21 cellular contexts compared by ENCODE assay signal in genomic region chr9:95133351-95133724, GRCh38.
DNase-seq lines count a peak whose midpoint lies in the region; ATAC-seq, FAIRE-seq and TF ChIP-seq lines count a peak whose summit lies in the region.
"Had no signal": no experiment of that assay in that cellular context is flagged by ENCODE, and none has a peak within 500 bp of the region (broad histone marks: within the 10 kb centered on the region; RNA-seq: fewer than 3 reads in every experiment).

No MANE protein-coding gene starts in this region.

- no peak overlapping the region for H2AFZ ChIP-seq in H1 (ENCODE audit: low read length)
- H2AFZ ChIP-seq: GM23248 had no signal

- no peak overlapping the region for H3K27ac ChIP-seq in H1 (ENCODE audit: low read depth, low read length)
- H3K27ac ChIP-seq in vagina, result peak overlapping the region; percentile 53
- H3K27ac ChIP-seq: 22Rv1, GM23248 had no signal

- no peaks in the 10 kb centered on the region for H3K9me3 ChIP-seq in H1 (ENCODE audit: insufficient read depth in 2 of 2, low read depth in 1 of 2, low read length in 1 of 2)
- no peaks in the 10 kb centered on the region for H3K9me3 ChIP-seq in vagina

- H4K5ac ChIP-seq in H1 (ENCODE audit: insufficient read length, low read depth, low read length), result no peak overlapping the region

- POLR2A ChIA-PET in H1 (lab: Charles Lee; ENCODE audit: partially characterized antibody), result no interaction called here

- peak; percentile 82 for DNase-seq in NCI-H2227 treated with DMSO at 0.1 percent for 48 hours (lab: John Stamatoyannopoulos, UW)
- no peak for DNase-seq in NCI-H2227 (lab: John Stamatoyannopoulos, UW; ENCODE audit: unreplicated experiment)
- no peak for DNase-seq in H1 (ENCODE audit: low read depth in 1 of 2, low spot score in 2 of 2)
- no peak for DNase-seq in vagina (ENCODE audit: extremely low spot score in 2 of 2)
- no peak for DNase-seq in NCI-H2081 treated with DMSO at 0.1 percent for 48 hours (lab: John Stamatoyannopoulos, UW)
- DNase-seq: COR-L47, DMS153, GDM1, GM23248, MM.1S, NCI-H1092 treated with DMSO at 0.1 percent for 48 hours, NCI-H1694 treated with DMSO at 0.1 percent for 48 hours, NCI-H526, PC-3, RPMI8226 had no signal

- intact Hi-C loops in vagina (cut with DNase I), result no loop called here

- CTCF ChIA-PET in H1 (lab: Charles Lee; ENCODE audit: partially characterized antibody), result interaction anchor here (0.9 to 9.8 kb wide), 3 partner anchors 14 to 348 kb away, joined by 4 to 141 read pairs (median 62); no protein-coding TSS in a partner anchor

- H3K36me3 Mint-ChIP-seq in nephron (ENCODE audit: low read depth), result peaks cover 6% of the 10 kb centered on the region

- H3K9me3 Mint-ChIP-seq in nephron, result no peaks in the 10 kb centered on the region

- H2AK5ac ChIP-seq in H1 (ENCODE audit: low read depth, low read length), result no peak overlapping the region

- H3K4me2 ChIP-seq in H1 (ENCODE audit: insufficient read depth in 1 of 2, low read depth in 2 of 2, low read length in 2 of 2), result no peak overlapping the region

- H3K18ac ChIP-seq in H1 (ENCODE audit: extremely low read depth, low read length), result no peak overlapping the region

- H3K27ac Mint-ChIP-seq in nephron, result peak overlapping the region; percentile 16 to 46 (median 18)

- H3K9ac ChIP-seq in H1 (replicated peaks in 1 of 4; ENCODE audit: extremely low read depth in 1 of 4, low read depth in 3 of 4, low read length in 3 of 4), result no peak overlapping the region
- H3K9ac ChIP-seq: GM23248 had no signal

- no peak for TF ChIP-seq RAD21 in H1 (IDR thresholded peaks at IDR 0.05 in 1 of 2, conservative IDR thresholded peaks at IDR 0.05 in 1 of 2; ENCODE audit: low read depth in 2 of 2, low read length in 2 of 2)

- 86% methylated on average over 4 of the region's 4 CpGs; no CpG with 5 or more reads in 1 of the 2 experiments for WGBS in H1 (ENCODE audit: extremely low coverage in 1 of 2, insufficient coverage in 1 of 2, insufficient read length in 1 of 2, insufficient replicate concordance in 2 of 2, low coverage in 1 of 2, low lambda C conversion rate in 2 of 2, missing lambda C conversion rate in 1 of 2), 2 experiments

- TF ChIP-seq EP300 in H1 (IDR thresholded peaks at IDR 0.05; ENCODE audit: borderline replicate concordance in 1 of 2, low read depth in 2 of 2, low read length in 2 of 2), result no peak

- TF ChIP-seq CTCF in H1 (IDR thresholded peaks at IDR 0.05; ENCODE audit: control extremely low read depth in 1 of 3, insufficient read depth in 1 of 3, low read depth in 1 of 3, low read length in 3 of 3) (no peak), nephron (IDR thresholded peaks at IDR 0.05; ENCODE audit: unreplicated experiment in 3 of 3) (no peak), vagina (IDR thresholded peaks at IDR 0.05) (no peak)

- no peaks in the 10 kb centered on the region for H4K20me1 ChIP-seq in H1 (replicated peaks in 1 of 2; ENCODE audit: control insufficient read depth in 1 of 2, insufficient read depth in 2 of 2, low read length in 2 of 2)

- H3K27me3 ChIP-seq in H1 (replicated peaks in 1 of 4; ENCODE audit: control insufficient read depth in 3 of 4, extremely low read depth in 1 of 4, insufficient read depth in 3 of 4, low read length in 3 of 4) (no peaks in the 10 kb centered on the region), vagina (no peaks in the 10 kb centered on the region)

- no peak overlapping the region for H3K4me3 Mint-ChIP-seq in nephron

- no peak overlapping the region for H2BK120ac ChIP-seq in H1 (replicated peaks; ENCODE audit: low read depth, low read length)

- ATAC-seq in HG02840 (IDR thresholded peaks at IDR 0.05; ENCODE audit: low FRiP score, unreplicated experiment) (no peak), GM18868 (IDR thresholded peaks at IDR 0.05; ENCODE audit: unreplicated experiment) (no peak)
- ATAC-seq: HCT116, PC-3 had no signal

- H3K4me1 Mint-ChIP-seq in nephron, result peaks cover 33% of the 10 kb centered on the region

- no peak overlapping the region for H2BK5ac ChIP-seq in H1 (ENCODE audit: low read depth, low read length)

- no peak overlapping the region; the same call in 1 of the 2 replicates for H4K8ac ChIP-seq in H1 (ENCODE audit: extremely low read depth, insufficient read depth, low read length)

- no peaks in the 10 kb centered on the region for H3K23me2 ChIP-seq in H1 (ENCODE audit: low read depth, low read length)

- H3K79me1 ChIP-seq in H1 (ENCODE audit: low read depth, low read length), result no peaks in the 10 kb centered on the region

- no peaks in the 10 kb centered on the region for H3K79me2 ChIP-seq in H1 (ENCODE audit: control insufficient read depth in 1 of 2, insufficient read depth in 2 of 2, low read length in 2 of 2)

- TF ChIP-seq POLR2A in H1 (IDR thresholded peaks at IDR 0.05; ENCODE audit: control extremely low read depth in 1 of 2, low read depth in 2 of 2, low read length in 2 of 2), result no peak
- no peak for TF ChIP-seq POLR2A in vagina (IDR thresholded peaks at IDR 0.05)

- no peak overlapping the region for H3K14ac ChIP-seq in H1 (ENCODE audit: insufficient read length)

- H3K27me3 Mint-ChIP-seq in nephron (ENCODE audit: low read depth), result peaks cover 4% of the 10 kb centered on the region

- H3K4me3 ChIP-seq in H1 (ENCODE audit: extremely low read depth in 1 of 4, insufficient read depth in 2 of 4, low read depth in 3 of 4, low read length in 4 of 4) (no peak overlapping the region), vagina (no peak overlapping the region)
- H3K4me3 ChIP-seq: GM23248 had no signal

- H3K23ac ChIP-seq in H1 (ENCODE audit: insufficient read length), result no peak overlapping the region

- H2BK12ac ChIP-seq in H1 (ENCODE audit: low read depth, low read length), result no peak overlapping the region; the same call in 1 of the 2 replicates

- H2BK15ac ChIP-seq in H1 (ENCODE audit: low read length), result no peak overlapping the region

- H3K36me3 ChIP-seq in H1 (ENCODE audit: control insufficient read depth in 2 of 4, insufficient read depth in 4 of 4, low read length in 3 of 4) (no peaks in the 10 kb centered on the region), vagina (no peaks in the 10 kb centered on the region)

- no peak overlapping the region for H3K4ac ChIP-seq in H1 (replicated peaks; ENCODE audit: insufficient read length, low read depth, low read length)

- no peak overlapping the region for H3K56ac ChIP-seq in H1 (replicated peaks; ENCODE audit: insufficient read length, low read depth, low read length)

- peak overlapping the region; percentile 38 for H4K91ac ChIP-seq in H1 (replicated peaks; ENCODE audit: insufficient read length, low read length)

- FAIRE-seq in H1 (lab: Jason Lieb, UNC), result no peak
- FAIRE-seq: GM19239 had no signal

- H3K4me1 ChIP-seq in H1 (replicated peaks in 1 of 4; ENCODE audit: control insufficient read depth in 3 of 4, insufficient read depth in 4 of 4, low read length in 3 of 4) (peaks cover 5 to 23% (median 12%) of the 10 kb centered on the region in 4 experiments), vagina (peaks cover 21% of the 10 kb centered on the region)

- no peak overlapping the region for H2BK20ac ChIP-seq in H1 (ENCODE audit: low read length)

TF ChIP-seq in H1, 55 proteins besides CTCF, POLR2A, EP300 and RAD21:
- no peak for TF ChIP-seq NANOG (IDR thresholded peaks at IDR 0.05; ENCODE audit: insufficient read depth, low read depth, low read length, poor library complexity, severe bottlenecking)
TF ChIP-seq in H1: peak in this region for 0.
